ENCODE assay signal across 1 cellular context in genomic region chr21:25818156-25818950, GRCh38.
TF ChIP-seq lines count a peak whose summit lies in the region.

No MANE protein-coding gene starts in this region.

TF ChIP-seq in H1, 55 proteins besides CTCF, POLR2A, EP300 and RAD21:
- TF ChIP-seq RBBP5 (IDR thresholded peaks at IDR 0.05; ENCODE audit: borderline replicate concordance, low read depth, low read length) (no peak), RFX5 (IDR thresholded peaks at IDR 0.05; ENCODE audit: borderline replicate concordance, low read depth, low read length) (no peak), ZNF274 (IDR thresholded peaks at IDR 0.05; ENCODE audit: borderline replicate concordance, extremely low read depth, low read length) (no peak), NANOG (IDR thresholded peaks at IDR 0.05; ENCODE audit: insufficient read depth, low read depth, low read length, poor library complexity, severe bottlenecking) (no peak), CHD2 (IDR thresholded peaks at IDR 0.05; ENCODE audit: low read length) (no peak), TBP (IDR thresholded peaks at IDR 0.05; ENCODE audit: low read depth, low read length) (no peak), CEBPB (IDR thresholded peaks at IDR 0.05; ENCODE audit: low read depth, low read length) (no peak)
